18 cellular contexts compared by ENCODE assay signal in the genomic region with DNA sequence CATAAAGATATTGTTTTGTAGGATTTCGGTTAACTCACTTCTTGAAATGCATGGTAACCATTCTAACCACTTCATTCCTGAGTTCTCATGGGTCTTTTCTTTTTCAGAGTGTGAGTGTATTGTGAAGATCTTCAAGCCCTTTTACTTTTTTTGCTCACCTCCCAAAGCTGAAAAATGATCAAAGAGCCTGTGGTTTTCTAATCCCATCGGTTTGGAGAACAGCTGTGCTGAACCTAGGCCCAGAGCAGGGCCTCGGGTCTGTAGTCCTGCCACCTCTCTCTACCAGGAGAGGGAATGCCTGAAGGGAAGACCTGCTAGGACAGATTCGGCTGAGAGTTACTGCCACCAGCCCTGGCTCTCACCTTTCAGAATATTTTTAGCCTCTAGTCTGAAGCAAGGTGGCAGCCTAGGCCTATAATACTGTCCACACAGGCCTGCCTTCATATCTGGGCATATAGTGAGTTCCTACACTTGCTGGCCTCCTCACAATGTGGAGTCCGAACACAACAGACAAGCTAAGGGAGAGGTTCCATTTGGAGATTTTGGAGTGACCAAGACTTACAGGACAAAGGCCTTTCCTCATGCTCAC. TPM values are rescaled to one million over a fixed set of nuclear protein-coding genes. Genes with fewer than 3 reads are reported as not detected.
DNase-seq lines count a peak whose midpoint lies in the region; ATAC-seq and TF ChIP-seq lines count a peak whose summit lies in the region.
"Had no signal": no experiment of that assay in that cellular context is flagged by ENCODE, and none has a peak within 500 bp of the region (broad histone marks: within the 10 kb centered on the region; RNA-seq: fewer than 3 reads in every experiment).

No MANE protein-coding gene starts in this region.

- peak; percentile 75 for ATAC-seq in Right ventricle myocardium inferior
- no peak for ATAC-seq in HG03039 (IDR thresholded peaks at IDR 0.05; ENCODE audit: unreplicated experiment)
- ATAC-seq: naive thymus-derived CD4-positive, alpha-beta T cell had no signal

- DNase-seq in Right ventricle myocardium inferior (ENCODE audit: missing footprints) = no peak
- no peak for DNase-seq in cardiac septum (ENCODE audit: low spot score)
- DNase-seq in foreskin fibroblast = peak in 1 of 2 donors; percentile 22
- no peak for DNase-seq in osteocyte (ENCODE audit: extremely low spot score, unreplicated experiment)
- no peak for DNase-seq in vagina (ENCODE audit: extremely low spot score in 2 of 2)
- no peak for DNase-seq in GM13976 (ENCODE audit: low spot score)
- no peak for DNase-seq in HuH-7.5 (ENCODE audit: low spot score)
- DNase-seq: ACHN; activated CD4-positive, alpha-beta T cell treated with anti-CD3 and anti-CD28 coated beads, Interleukin-2, amount 10 ng/mL, durations not matched to agents 24 days and 14 days; activated T-cell treated with anti-CD3 and anti-CD28 coated beads, Interleukin-2, amount 50 U/mL, for 48 hours; aorta; dorsolateral prefrontal cortex; islet precursor cell; naive thymus-derived CD4-positive, alpha-beta T cell; NCI-H1436 had no signal

- H3K9me3 Mint-ChIP-seq in osteocyte (ENCODE audit: unreplicated experiment) = no peaks in the 10 kb centered on the region
- H3K9me3 Mint-ChIP-seq: activated CD4-positive, alpha-beta T cell treated with anti-CD3 and anti-CD28 coated beads, Interleukin-2, amount 10 ng/mL, durations not matched to agents 24 days and 14 days; naive thymus-derived CD4-positive, alpha-beta T cell; T-helper 2 cell treated with Interferon-gamma antibody and Interleukin-4, amounts not matched to agents 5 μg/mL and 100 μg/mL, for 36 hours had no signal

- H3K4me3 ChIP-seq in foreskin fibroblast (ENCODE audit: low read depth in 1 of 2, low read length in 2 of 2) (peak overlapping the region; percentile 14 to 32), vagina (no peak overlapping the region)
- H3K4me3 ChIP-seq: dorsolateral prefrontal cortex, thoracic aorta had no signal

- H3K27ac ChIP-seq in vagina = peak overlapping the region; percentile 22
- H3K27ac ChIP-seq: dorsolateral prefrontal cortex, thoracic aorta had no signal

- TF ChIP-seq CTCF in foreskin fibroblast (IDR thresholded peaks at IDR 0.05; ENCODE audit: low read depth, low read length) = no peak
- no peak for TF ChIP-seq CTCF in osteocyte (IDR thresholded peaks at IDR 0.05)
- TF ChIP-seq CTCF in vagina (IDR thresholded peaks at IDR 0.05) = no peak
- no peak for TF ChIP-seq CTCF in GM13976 (IDR thresholded peaks at IDR 0.05; ENCODE audit: borderline replicate concordance, control extremely low read depth, extremely low read depth, insufficient read depth, missing control alignments)

- H3K27me3 Mint-ChIP-seq in osteocyte (ENCODE audit: unreplicated experiment) = no peaks in the 10 kb centered on the region
- H3K27me3 Mint-ChIP-seq: naive thymus-derived CD4-positive, alpha-beta T cell had no signal

- H3K27ac Mint-ChIP-seq in osteocyte (ENCODE audit: unreplicated experiment) = peak overlapping the region; percentile 51
- H3K27ac Mint-ChIP-seq: activated CD4-positive, alpha-beta T cell treated with anti-CD3 and anti-CD28 coated beads, Interleukin-2, amount 10 ng/mL, durations not matched to agents 24 days and 14 days; T-helper 2 cell treated with Interferon-gamma antibody and Interleukin-4, amounts not matched to agents 5 μg/mL and 100 μg/mL, for 36 hours had no signal

- H3K4me1 Mint-ChIP-seq in osteocyte (ENCODE audit: unreplicated experiment) = peaks cover 84% of the 10 kb centered on the region
- H3K4me1 Mint-ChIP-seq: activated CD4-positive, alpha-beta T cell treated with anti-CD3 and anti-CD28 coated beads, Interleukin-2, amount 10 ng/mL, durations not matched to agents 24 days and 14 days had no signal

- no peak for TF ChIP-seq POLR2A in vagina (IDR thresholded peaks at IDR 0.05)

- H3K36me3 Mint-ChIP-seq in osteocyte (ENCODE audit: unreplicated experiment) = peaks cover 72% of the 10 kb centered on the region

- H3K36me3 ChIP-seq in vagina = no peaks in the 10 kb centered on the region
- H3K36me3 ChIP-seq: thoracic aorta had no signal

- peaks cover 66% of the 10 kb centered on the region for H3K4me1 ChIP-seq in vagina

- intact Hi-C loops in Right ventricle myocardium inferior (cut with DNase I) = no loop called here
- intact Hi-C loops in cardiac septum (cut with DNase I) = no loop called here
- intact Hi-C loops in vagina (cut with DNase I) = no loop called here

- no peaks in the 10 kb centered on the region for H3K9me3 ChIP-seq in vagina
- H3K9me3 ChIP-seq: thoracic aorta had no signal

- in situ Hi-C loops in GM13976 (cut with MboI; ENCODE audit: low sequenced_read_pairs, unreplicated experiment) = no loop called here

- no peak overlapping the region for H3K4me3 Mint-ChIP-seq in osteocyte (ENCODE audit: unreplicated experiment)
- H3K4me3 Mint-ChIP-seq: activated CD4-positive, alpha-beta T cell treated with anti-CD3 and anti-CD28 coated beads, Interleukin-2, amount 10 ng/mL, durations not matched to agents 24 days and 14 days; T-helper 2 cell treated with Interferon-gamma antibody and Interleukin-4, amounts not matched to agents 5 μg/mL and 100 μg/mL, for 36 hours had no signal

- no peaks in the 10 kb centered on the region for H3K27me3 ChIP-seq in vagina
- H3K27me3 ChIP-seq: dorsolateral prefrontal cortex had no signal

RNA-seq across cellular contexts. Expression of gene RGMB, which starts 13.8 kb away (rescaled TPM):
- total RNA-seq in Right ventricle myocardium inferior = 15.4 TPM
- total RNA-seq in cardiac septum = 14.4 TPM
- 111 and 116 TPM in 2 replicates for total RNA-seq in osteocyte
- total RNA-seq in vagina = 39.0 TPM

Comparison
In these comparisons a context has a peak if more than half of its experiments do, and no peak if none do; other contexts are left out.
1. H3K4me3 ChIP-seq: peak in foreskin fibroblast (2 of 2); none in vagina (0 of 2).